In genomic region chr17:77490361-77491183, GRCh38 we compare ENCODE assay signal across 14 cellular contexts.
DNase-seq lines count a peak whose midpoint lies in the region; ATAC-seq and TF ChIP-seq lines count a peak whose summit lies in the region.
"Had no signal": no experiment of that assay in that cellular context is flagged by ENCODE, and none has a peak within 500 bp of the region (broad histone marks: within the 10 kb centered on the region; RNA-seq: fewer than 3 reads in every experiment).

No MANE protein-coding gene starts in this region.

- peaks cover 8% of the 10 kb centered on the region for H3K4me1 ChIP-seq in right cardiac atrium (ENCODE audit: control insufficient read depth, insufficient read depth, low read length)
- H3K4me1 ChIP-seq: colonic mucosa had no signal

- 81% methylated on average over 27 of the region's 27 CpGs for WGBS in right cardiac atrium

- TF ChIP-seq CTCF in GM06990 (IDR thresholded peaks at IDR 0.05; ENCODE audit: insufficient read depth, low read length, poor library complexity, severe bottlenecking), result no peak

- ATAC-seq in right cardiac atrium (peak; percentile 1 to 4), sciatic nerve (no peak), HG02588 (IDR thresholded peaks at IDR 0.05; ENCODE audit: unreplicated experiment) (no peak), GM19452 (IDR thresholded peaks at IDR 0.05; ENCODE audit: unreplicated experiment) (no peak)
- ATAC-seq: SK-N-SH treated with all-trans-retinoic acid at 6 μM for 48 hours had no signal

- intact Hi-C loops in right cardiac atrium (cut with DNase I), result loop anchor here in 2 of 4 donors (5.0 to 10.0 kb wide), 2 partner anchors 56 to 63 kb away; no protein-coding TSS in a partner anchor
- intact Hi-C loops in sciatic nerve (cut with DNase I), result loop anchor here (5.0 kb wide), 1 partner anchor 63 kb away; no protein-coding TSS in a partner anchor

- H3K9me3 ChIP-seq in right cardiac atrium (ENCODE audit: control insufficient read depth, low read length), result no peaks in the 10 kb centered on the region
- H3K9me3 ChIP-seq: colonic mucosa, thoracic aorta had no signal

- peaks cover 59% of the 10 kb centered on the region for H3K36me3 ChIP-seq in GM06990 (ENCODE audit: control insufficient read depth, insufficient read depth, low read length)

- H3K27ac ChIP-seq in angular gyrus (ENCODE audit: low read depth, low read length) (peak overlapping the region; percentile 19), right cardiac atrium (ENCODE audit: low read length) (no peak overlapping the region)
- H3K27ac ChIP-seq: colonic mucosa, thoracic aorta had no signal

- peak; percentile 17 for DNase-seq in GM06990 (ENCODE audit: extremely low read depth, insufficient read length)
- DNase-seq in right cardiac atrium, result peak in 2 of 3 donors; percentile 57 to 61
- DNase-seq in sciatic nerve (ENCODE audit: low spot score), result peak; percentile 64
- DNase-seq in NCI-H1417 (lab: John Stamatoyannopoulos, UW), result no peak
- DNase-seq in CD1c-positive myeloid dendritic cell (ENCODE audit: extremely low spot score), result no peak
- DNase-seq: AML-193; DMS79; stimulated activated CD4-positive, alpha-beta T cell treated with anti-CD3 and anti-CD28 coated beads, Interleukin-15, amount 100 ng/mL, for 24 hours had no signal

- no peak overlapping the region for H3K4me3 ChIP-seq in GM06990 (replicated peaks; ENCODE audit: low read depth, low read length)
- H3K4me3 ChIP-seq in right cardiac atrium (ENCODE audit: low read length), result no peak overlapping the region
- H3K4me3 ChIP-seq: colonic mucosa, thoracic aorta had no signal

- no peaks in the 10 kb centered on the region for H3K27me3 ChIP-seq in GM06990 (replicated peaks; ENCODE audit: control insufficient read depth, insufficient read depth, low read length)
- H3K27me3 ChIP-seq in right cardiac atrium (ENCODE audit: control insufficient read depth, insufficient read depth), result no peaks in the 10 kb centered on the region
- H3K27me3 ChIP-seq: colonic mucosa had no signal

Comparison
In these comparisons a context has a peak if more than half of its experiments do, and no peak if none do; other contexts are left out.
1. DNase-seq: peak in GM06990 (single experiment), right cardiac atrium (2 of 3) and sciatic nerve (single experiment); none in NCI-H1417 (0 of 3) and CD1c-positive myeloid dendritic cell (single experiment).
2. ATAC-seq: peak in right cardiac atrium (2 of 2); none in sciatic nerve (single experiment), HG02588 (single experiment) and GM19452 (single experiment).